ENCODE assay signal across 9 cellular contexts in genomic region chr5:56637321-56637920, GRCh38.
DNase-seq lines count a peak whose midpoint lies in the region; ATAC-seq, FAIRE-seq and TF ChIP-seq lines count a peak whose summit lies in the region.
"Had no signal": no experiment of that assay in that cellular context is flagged by ENCODE, and none has a peak within 500 bp of the region (broad histone marks: within the 10 kb centered on the region; RNA-seq: fewer than 3 reads in every experiment).

No MANE protein-coding gene starts in this region.

- no peaks in the 10 kb centered on the region for H3K9me2 ChIP-seq in GM23338 (ENCODE audit: insufficient read depth)

- CTCF ChIA-PET in endothelial cell of umbilical vein (lab: Charles Lee), result interaction anchor here (1.5 kb wide), 1 partner anchor 367 kb away, joined by 5 read pairs; no protein-coding TSS in a partner anchor

- POLR2A ChIA-PET in endothelial cell of umbilical vein (lab: Charles Lee), result no interaction called here

- H3K79me2 ChIP-seq in GM23338 (replicated peaks; ENCODE audit: insufficient read depth) (no peaks in the 10 kb centered on the region), endothelial cell of umbilical vein (ENCODE audit: control insufficient read depth, insufficient read depth, low read length) (no peaks in the 10 kb centered on the region)

- peak; percentile 54 for FAIRE-seq in endothelial cell of umbilical vein (lab: Jason Lieb, UNC)

- H3K9me3 ChIP-seq in endothelial cell of umbilical vein (replicated peaks; ENCODE audit: control insufficient read depth, insufficient read depth, low read length), result no peaks in the 10 kb centered on the region

- H3K9me3 Mint-ChIP-seq in GM23338, result no peaks in the 10 kb centered on the region

- no peak for TF ChIP-seq POLR2A in endothelial cell of umbilical vein (IDR thresholded peaks at IDR 0.05; ENCODE audit: low read depth, low read length)

- no peak overlapping the region for H3K27ac Mint-ChIP-seq in GM23338

- H3K9me1 ChIP-seq in endothelial cell of umbilical vein (replicated peaks; ENCODE audit: control insufficient read depth, extremely low read depth, insufficient read depth, low read length), result no peaks in the 10 kb centered on the region

- H3K4me3 ChIP-seq in GM23338 (no peak overlapping the region), endothelial cell of umbilical vein (replicated peaks in 1 of 3; ENCODE audit: insufficient read depth in 1 of 3, low read depth in 1 of 3, low read length in 3 of 3) (no peak overlapping the region)

- H4K20me1 ChIP-seq in GM23338 (replicated peaks; ENCODE audit: insufficient read depth) (no peaks in the 10 kb centered on the region), endothelial cell of umbilical vein (replicated peaks; ENCODE audit: control insufficient read depth, extremely low read depth, insufficient read depth, low read length) (no peaks in the 10 kb centered on the region)

- TF ChIP-seq CTCF in GM23338 (conservative IDR thresholded peaks at IDR 0.05; ENCODE audit: low read depth in 2 of 2) (no peak), endothelial cell of umbilical vein (IDR thresholded peaks at IDR 0.05; ENCODE audit: extremely low read depth in 1 of 2, insufficient read depth in 1 of 2, low read depth in 1 of 2, low read length in 2 of 2) (no peak)

- H3K27ac ChIP-seq in GM23338 (ENCODE audit: low read depth) (peak overlapping the region; percentile 52; the same call in 1 of the 2 replicates), endothelial cell of umbilical vein (ENCODE audit: insufficient read depth, low read depth, low read length) (peak overlapping the region; percentile 35)

- H3K4me1 Mint-ChIP-seq in GM23338, result peaks cover 35% of the 10 kb centered on the region

- H3K4me2 ChIP-seq in GM23338, result peak overlapping the region; percentile 7; the same call in 1 of the 2 replicates
- no peak overlapping the region for H3K4me2 ChIP-seq in endothelial cell of umbilical vein (ENCODE audit: insufficient read depth, low read length)

- H3K4me1 ChIP-seq in GM23338 (ENCODE audit: insufficient read depth) (peaks cover 27% of the 10 kb centered on the region), endothelial cell of umbilical vein (ENCODE audit: control insufficient read depth, extremely low read depth, insufficient read depth, low read length) (peaks cover 17% of the 10 kb centered on the region)

- H3K9ac ChIP-seq in endothelial cell of umbilical vein (replicated peaks; ENCODE audit: extremely low read depth, insufficient read depth, low read length), result peak overlapping the region; percentile 22

- BruUV-seq in endothelial cell of umbilical vein (replicated peaks; lab: Mats Ljungman, UMichigan), result no TSS peak

- intact Hi-C loops in endothelial cell of umbilical vein (cut with micrococcal nuclease), result loop anchor here (5.0 kb wide), 2 partner anchors 365 to 1435 kb away; no protein-coding TSS in a partner anchor

- DNase-seq in GM23338 (ENCODE audit: low spot score) (peak; percentile 59), NCI-H524 treated with DMSO at 0.1 percent for 48 hours (lab: John Stamatoyannopoulos, UW) (peak; percentile 4), endothelial cell of umbilical vein (ENCODE audit: low read depth, low spot score) (peak; percentile 58), pulmonary artery endothelial cell (ENCODE audit: low read depth, low spot score) (peak; percentile 8), HuH-7 (ENCODE audit: low spot score) (no peak), MV-4-11 (lab: John Stamatoyannopoulos, UW) (no peak)
- DNase-seq: activated T-cell treated with anti-CD3 and anti-CD28 coated beads, Interleukin-2, amount 50 U/mL, for 48 hours; DMS 273 treated with DMSO at 0.1 percent for 48 hours had no signal

- H3K36me3 ChIP-seq in GM23338 (ENCODE audit: insufficient read depth) (no peaks in the 10 kb centered on the region), endothelial cell of umbilical vein (ENCODE audit: control insufficient read depth in 2 of 2, extremely low read depth in 1 of 2, insufficient read depth in 2 of 2, low read length in 2 of 2) (no peaks in the 10 kb centered on the region)

- H3K27me3 ChIP-seq in GM23338 (ENCODE audit: insufficient read depth) (no peaks in the 10 kb centered on the region), endothelial cell of umbilical vein (ENCODE audit: control insufficient read depth in 2 of 2, insufficient read depth in 2 of 2, low read length in 2 of 2) (no peaks in the 10 kb centered on the region)

- H2AFZ ChIP-seq in GM23338, result no peak overlapping the region; the same call in 1 of the 2 replicates
- H2AFZ ChIP-seq in endothelial cell of umbilical vein (ENCODE audit: low read depth, low read length), result no peak overlapping the region

- dilution Hi-C loops in endothelial cell of umbilical vein (cut with MboI; ENCODE audit: extremely low pct_ligation_motif_present, low sequenced_read_pairs), result no loop called here

- H3K4me3 Mint-ChIP-seq in GM23338, result no peak overlapping the region

- no peaks in the 10 kb centered on the region for H3K36me3 Mint-ChIP-seq in GM23338 (ENCODE audit: low read depth)

- peaks cover 8% of the 10 kb centered on the region for H3K27me3 Mint-ChIP-seq in GM23338 (ENCODE audit: insufficient read depth, low read depth, poor library complexity)

- ATAC-seq in GM23338 (peak; percentile 41; the same call in 2 of the 3 replicates), GM19397 (IDR thresholded peaks at IDR 0.05; ENCODE audit: unreplicated experiment) (no peak)

- H3F3A ChIP-seq in GM23338 (replicated peaks; ENCODE audit: low read depth), result no peaks in the 10 kb centered on the region

TF ChIP-seq in GM23338, 12 proteins besides CTCF, POLR2A, EP300 and RAD21 (continues in another document):
- no peak for TF ChIP-seq ETS1 (IDR thresholded peaks at IDR 0.05)

TF ChIP-seq in endothelial cell of umbilical vein, 7 proteins besides CTCF, POLR2A, EP300 and RAD21:
- TF ChIP-seq POLR2AphosphoS5 (IDR thresholded peaks at IDR 0.05; ENCODE audit: insufficient read depth, low read depth, low read length) (no peak), MYC (IDR thresholded peaks at IDR 0.05; ENCODE audit: low read depth, low read length) (no peak), JUN (IDR thresholded peaks at IDR 0.05; ENCODE audit: borderline replicate concordance, insufficient read depth, insufficient read length, low read depth) (no peak), EZH2 (IDR thresholded peaks at IDR 0.05; ENCODE audit: borderline replicate concordance, low read depth, low read length, severe bottlenecking) (no peak), GATA2 (IDR thresholded peaks at IDR 0.05; ENCODE audit: insufficient read depth, insufficient read length, low read depth, low read length) (peak; percentile 11), FOS (IDR thresholded peaks at IDR 0.05; ENCODE audit: borderline replicate concordance, insufficient read depth, low read length) (no peak), MAX (IDR thresholded peaks at IDR 0.05; ENCODE audit: insufficient read depth, insufficient read length) (no peak)

Comparison
In these comparisons a context has a peak if more than half of its experiments do, and no peak if none do; other contexts are left out.
1. DNase-seq: peak in GM23338 (single experiment), NCI-H524 treated with DMSO at 0.1 percent for 48 hours (single experiment), endothelial cell of umbilical vein (single experiment) and pulmonary artery endothelial cell (single experiment); none in HuH-7 (single experiment) and MV-4-11 (single experiment).